ENCODE assay signal across 7 cellular contexts in the genomic region with DNA sequence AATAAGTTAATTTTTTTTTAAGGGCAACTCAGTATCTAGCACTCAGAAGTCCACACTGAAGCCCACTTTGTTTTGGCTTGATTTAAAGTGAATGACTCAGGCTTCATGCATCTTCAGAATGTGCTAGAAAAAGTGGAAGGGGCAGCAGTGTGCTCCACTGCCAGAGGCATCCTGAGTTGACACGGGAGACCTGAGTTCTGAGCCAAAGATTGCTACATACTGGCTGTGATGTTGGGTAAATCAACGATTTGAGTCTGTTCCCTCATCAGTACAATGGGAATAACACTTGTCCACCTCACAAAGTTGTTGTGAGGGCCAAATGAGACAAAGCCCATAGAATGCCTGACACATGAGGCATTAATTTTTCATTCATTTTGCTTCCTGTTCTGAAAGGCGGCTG. TPM values are rescaled to one million over a fixed set of nuclear protein-coding genes. Genes with fewer than 3 reads are reported as not detected.
A peak's percentile ranks its signal among the peaks of the same experiment; 100 is the strongest.
DNase-seq lines count a peak whose midpoint lies in the region; TF ChIP-seq lines count a peak whose summit lies in the region.

No MANE protein-coding gene starts in this region.

- H4K20me1 ChIP-seq in SK-N-SH (ENCODE audit: insufficient read depth) (no peaks in the 10 kb centered on the region), neural progenitor cell (ENCODE audit: low read depth) (no peaks in the 10 kb centered on the region)

- no peak for TF ChIP-seq POLR2A in esophagus squamous epithelium (IDR thresholded peaks at IDR 0.05)

- no peaks in the 10 kb centered on the region for H3K9me2 ChIP-seq in SK-N-SH

- H3K79me2 ChIP-seq in SK-N-SH (ENCODE audit: insufficient read depth) (no peaks in the 10 kb centered on the region; the same call in 1 of the 2 replicates), neural progenitor cell (ENCODE audit: low read depth) (no peaks in the 10 kb centered on the region)

- CTCF ChIA-PET in SK-N-SH (lab: Yijun Ruan, JAX) = interaction anchor here (0.6 kb wide), 1 partner anchor 182 kb away, joined by 3 read pairs; no protein-coding TSS in a partner anchor

- peak overlapping the region; percentile 78 to 100 for H3K27ac ChIP-seq in SK-N-SH (ENCODE audit: low read depth in 2 of 2, low read length in 1 of 2)
- peak overlapping the region; percentile 73 to 93 (median 82) for H3K27ac ChIP-seq in esophagus squamous epithelium
- no peak overlapping the region for H3K27ac ChIP-seq in neural progenitor cell

- H3K9me3 Mint-ChIP-seq in HFFc6 (no peaks in the 10 kb centered on the region), neural progenitor cell (no peaks in the 10 kb centered on the region), glutamatergic neuron (ENCODE audit: unreplicated experiment) (no peaks in the 10 kb centered on the region)

- peak overlapping the region; percentile 99 for H3K27ac Mint-ChIP-seq in HFFc6
- peak overlapping the region; percentile 97 for H3K27ac Mint-ChIP-seq in neural progenitor cell
- H3K27ac Mint-ChIP-seq in glutamatergic neuron (ENCODE audit: unreplicated experiment) = no peak overlapping the region

- TF ChIP-seq EP300 in SK-N-SH (IDR thresholded peaks at IDR 0.05; ENCODE audit: borderline replicate concordance in 1 of 2, low read depth in 1 of 2, low read length in 1 of 2) = peak in 1 of 2 experiments; percentile 58; a peak in 1 of 4 replicates

- POLR2A ChIA-PET in SK-N-SH (lab: Yijun Ruan, JAX) = no interaction called here

- intact Hi-C loops in esophagus squamous epithelium (cut with DNase I) = no loop called here

- peaks cover 38% of the 10 kb centered on the region for H3F3A ChIP-seq in SK-N-SH (replicated peaks; ENCODE audit: insufficient read depth)
- H3F3A ChIP-seq in neural progenitor cell (ENCODE audit: low read depth) = no peaks in the 10 kb centered on the region

- H3K4me2 ChIP-seq in SK-N-SH = peak overlapping the region; percentile 75
- H3K4me2 ChIP-seq in neural progenitor cell = no peak overlapping the region

- H2AFZ ChIP-seq in SK-N-SH (ENCODE audit: low read depth) = no peak overlapping the region
- H2AFZ ChIP-seq in neural progenitor cell (replicated peaks) = no peak overlapping the region

- no peak for TF ChIP-seq RAD21 in SK-N-SH (IDR thresholded peaks at IDR 0.05; ENCODE audit: low read length)

- H3K4me3 ChIP-seq in SK-N-SH (ENCODE audit: low read depth in 2 of 2, low read length in 1 of 2) (peak overlapping the region in 1 of 2 experiments; percentile 19; a peak in 1 of 4 replicates), esophagus squamous epithelium (peak overlapping the region in 1 of 4 donors; percentile 40), neural progenitor cell (no peak overlapping the region)

- H3K9me3 ChIP-seq in SK-N-SH (no peaks in the 10 kb centered on the region), esophagus squamous epithelium (no peaks in the 10 kb centered on the region), neural progenitor cell (ENCODE audit: low read depth) (no peaks in the 10 kb centered on the region)

- H3K4me1 ChIP-seq in SK-N-SH (ENCODE audit: control insufficient read depth in 1 of 2, insufficient read depth in 2 of 2, low read depth in 1 of 2, low read length in 1 of 2) (peaks cover 16 to 27% of the 10 kb centered on the region in 2 experiments), esophagus squamous epithelium (peaks cover 21 to 76% (median 47%) of the 10 kb centered on the region in 3 donors), neural progenitor cell (no peaks in the 10 kb centered on the region)

- peak overlapping the region; percentile 85 for H3K9ac ChIP-seq in SK-N-SH
- no peak overlapping the region for H3K9ac ChIP-seq in neural progenitor cell

- H3K4me3 Mint-ChIP-seq in HFFc6 = peak overlapping the region; percentile 84
- no peak overlapping the region for H3K4me3 Mint-ChIP-seq in neural progenitor cell
- H3K4me3 Mint-ChIP-seq in glutamatergic neuron (ENCODE audit: unreplicated experiment) = no peak overlapping the region

- H3K27me3 ChIP-seq in SK-N-SH (ENCODE audit: insufficient read depth) (no peaks in the 10 kb centered on the region), esophagus squamous epithelium (no peaks in the 10 kb centered on the region), neural progenitor cell (no peaks in the 10 kb centered on the region)

- DNase-seq in HFFc6 (peak; percentile 92), SK-N-SH (no peak), esophagus squamous epithelium (lab: John Stamatoyannopoulos, UW) (no peak), neural progenitor cell (ENCODE audit: low spot score) (no peak), glutamatergic neuron (no peak), NCI-H1436 treated with DMSO at 0.1 percent for 48 hours (lab: John Stamatoyannopoulos, UW) (no peak)
- DNase-seq in stimulated activated CD4-positive, alpha-beta T cell treated with anti-CD3 and anti-CD28 coated beads, Interleukin-4, amount 100 ng/mL, for 4 hours = no peak

- H3K4me1 Mint-ChIP-seq in HFFc6 (ENCODE audit: low read depth) = peaks cover 72% of the 10 kb centered on the region
- peaks cover 21% of the 10 kb centered on the region for H3K4me1 Mint-ChIP-seq in neural progenitor cell
- peaks cover 6% of the 10 kb centered on the region for H3K4me1 Mint-ChIP-seq in glutamatergic neuron (ENCODE audit: low read depth, unreplicated experiment)

- H3K36me3 Mint-ChIP-seq in HFFc6 (ENCODE audit: low read depth) (peaks cover 41% of the 10 kb centered on the region), neural progenitor cell (peaks cover 27% of the 10 kb centered on the region), glutamatergic neuron (ENCODE audit: unreplicated experiment) (no peaks in the 10 kb centered on the region)

- WGBS in SK-N-SH (ENCODE audit: low lambda C conversion rate) = 15% methylated on average over 3 of the region's 3 CpGs
- 4 to 5% methylated on average over 3 of the region's 3 CpGs for WGBS in esophagus squamous epithelium, 2 donors

- peaks cover 21 to 69% of the 10 kb centered on the region in 2 experiments for H3K36me3 ChIP-seq in SK-N-SH (replicated peaks in 1 of 2; ENCODE audit: control insufficient read depth in 1 of 2, insufficient read depth in 2 of 2, low read length in 1 of 2)
- peaks cover 21 to 82% (median 22%) of the 10 kb centered on the region in 3 donors for H3K36me3 ChIP-seq in esophagus squamous epithelium
- no peaks in the 10 kb centered on the region for H3K36me3 ChIP-seq in neural progenitor cell

- TF ChIP-seq CTCF in HFFc6 (IDR thresholded peaks at IDR 0.05) (no peak), SK-N-SH (IDR thresholded peaks at IDR 0.05) (no peak), esophagus squamous epithelium (IDR thresholded peaks at IDR 0.05) (no peak), neural progenitor cell (IDR thresholded peaks at IDR 0.05) (no peak), glutamatergic neuron (IDR thresholded peaks at IDR 0.05; ENCODE audit: partially characterized antibody, unreplicated experiment) (no peak)

- H3K27me3 Mint-ChIP-seq in HFFc6 (ENCODE audit: insufficient read depth) = peaks cover 6% of the 10 kb centered on the region
- peaks cover 2% of the 10 kb centered on the region for H3K27me3 Mint-ChIP-seq in neural progenitor cell (ENCODE audit: insufficient read depth, low read depth)
- H3K27me3 Mint-ChIP-seq in glutamatergic neuron (ENCODE audit: unreplicated experiment) = peaks cover 9% of the 10 kb centered on the region

TF ChIP-seq in SK-N-SH, 30 proteins besides CTCF, POLR2A, EP300 and RAD21 (continues in another document):
- TF ChIP-seq FOXM1 (IDR thresholded peaks at IDR 0.05; ENCODE audit: low read depth) (no peak), JUND (IDR thresholded peaks at IDR 0.05) (peak; percentile 81)

RNA-seq across cellular contexts. Expression of a gene that starts 19.0 kb away (rescaled TPM):
- 10 to 100 TPM; 73.3 to 90.8 (median 80.7) TPM for total RNA-seq in HFFc6 (2021; fragmentation: NEBNext Ultra II Directional; extraction: Animal tissue kit (Norgen Biotek cat#: 25700))
- polyA plus RNA-seq in SK-N-SH (2012; rRNA removed) = 105 and 123 TPM in 2 replicates
- 83.4 and 97.1 TPM in 2 replicates for polyA plus RNA-seq in SK-N-SH (2012; cell fraction: cytosol; rRNA removed)
- 137 and 155 TPM in 2 replicates for polyA plus RNA-seq in SK-N-SH (2012; cell fraction: nucleus; rRNA removed)
- total RNA-seq in esophagus squamous epithelium = 100 to 1,000 TPM in 1 of 4 donors, 10 to 100 TPM in 3; 64.0 to 140 (median 76.3) TPM
- total RNA-seq in neural progenitor cell (ENCODE audit: low replicate concordance) = 19.7 and 22.0 TPM in 2 replicates
- 50.8 TPM for total RNA-seq in glutamatergic neuron (ENCODE audit: unreplicated experiment)

RNA-seq across cellular contexts. Expression of a gene that starts 19.2 kb away (rescaled TPM):
- total RNA-seq in HFFc6 (2021; fragmentation: NEBNext Ultra II Directional; extraction: Animal tissue kit (Norgen Biotek cat#: 25700)) = 10 to 100 TPM in 3 of 6 experiments, 1 to 10 TPM in 3; 9.4 to 12.0 (median 10.1) TPM
- polyA plus RNA-seq in SK-N-SH (2012; rRNA removed) = 15.4 and 17.3 TPM in 2 replicates
- 21.3 and 22.4 TPM in 2 replicates for polyA plus RNA-seq in SK-N-SH (2012; cell fraction: cytosol; rRNA removed)
- 4.1 and 5.7 TPM in 2 replicates for polyA plus RNA-seq in SK-N-SH (2012; cell fraction: nucleus; rRNA removed)
- total RNA-seq in esophagus squamous epithelium (10 to 100 TPM in 3 of 4 donors, 1 to 10 TPM in 1; 4.2 to 17.8 (median 16.3) TPM), neural progenitor cell (ENCODE audit: low replicate concordance) (7.6 and 9.2 TPM in 2 replicates), glutamatergic neuron (ENCODE audit: unreplicated experiment) (9.4 TPM)

RNA-seq across cellular contexts. Expression of a gene that starts 34.6 kb away (rescaled TPM):
- 10 to 100 TPM; 38.7 to 40.3 (median 39.5) TPM for total RNA-seq in HFFc6 (2021; fragmentation: NEBNext Ultra II Directional; extraction: Animal tissue kit (Norgen Biotek cat#: 25700))
- 50.0 and 52.0 TPM in 2 replicates for polyA plus RNA-seq in SK-N-SH (2012; rRNA removed)
- 41.9 and 42.1 TPM in 2 replicates for polyA plus RNA-seq in SK-N-SH (2012; cell fraction: cytosol; rRNA removed)
- polyA plus RNA-seq in SK-N-SH (2012; cell fraction: nucleus; rRNA removed) = 140 and 154 TPM in 2 replicates
- 10 to 100 TPM; 14.4 to 47.9 (median 30.0) TPM for total RNA-seq in esophagus squamous epithelium
- total RNA-seq in neural progenitor cell (ENCODE audit: low replicate concordance) = 33.4 and 44.1 TPM in 2 replicates
- 39.5 TPM for total RNA-seq in glutamatergic neuron (ENCODE audit: unreplicated experiment)

RNA-seq across cellular contexts. Expression of a gene that starts 34.8 kb away (rescaled TPM):
- total RNA-seq in HFFc6 (2021; fragmentation: NEBNext Ultra II Directional; extraction: Animal tissue kit (Norgen Biotek cat#: 25700)) = 10 to 100 TPM; 15.5 to 21.1 (median 18.7) TPM
- 5.1 and 6.4 TPM in 2 replicates for polyA plus RNA-seq in SK-N-SH (2012; rRNA removed)
- polyA plus RNA-seq in SK-N-SH (2012; cell fraction: cytosol; rRNA removed) = 9.3 and 15.8 TPM in 2 replicates
- polyA plus RNA-seq in SK-N-SH (2012; cell fraction: nucleus; rRNA removed) = 0.66 and 1.4 TPM in 2 replicates
- total RNA-seq in esophagus squamous epithelium (10 to 100 TPM in 3 of 4 donors, 1 to 10 TPM in 1; 6.3 to 21.5 (median 13.7) TPM), neural progenitor cell (ENCODE audit: low replicate concordance) (20.9 and 36.2 TPM in 2 replicates), glutamatergic neuron (ENCODE audit: unreplicated experiment) (8.4 TPM)
